ENCODE assay signal across 10 cellular contexts in the genomic region with DNA sequence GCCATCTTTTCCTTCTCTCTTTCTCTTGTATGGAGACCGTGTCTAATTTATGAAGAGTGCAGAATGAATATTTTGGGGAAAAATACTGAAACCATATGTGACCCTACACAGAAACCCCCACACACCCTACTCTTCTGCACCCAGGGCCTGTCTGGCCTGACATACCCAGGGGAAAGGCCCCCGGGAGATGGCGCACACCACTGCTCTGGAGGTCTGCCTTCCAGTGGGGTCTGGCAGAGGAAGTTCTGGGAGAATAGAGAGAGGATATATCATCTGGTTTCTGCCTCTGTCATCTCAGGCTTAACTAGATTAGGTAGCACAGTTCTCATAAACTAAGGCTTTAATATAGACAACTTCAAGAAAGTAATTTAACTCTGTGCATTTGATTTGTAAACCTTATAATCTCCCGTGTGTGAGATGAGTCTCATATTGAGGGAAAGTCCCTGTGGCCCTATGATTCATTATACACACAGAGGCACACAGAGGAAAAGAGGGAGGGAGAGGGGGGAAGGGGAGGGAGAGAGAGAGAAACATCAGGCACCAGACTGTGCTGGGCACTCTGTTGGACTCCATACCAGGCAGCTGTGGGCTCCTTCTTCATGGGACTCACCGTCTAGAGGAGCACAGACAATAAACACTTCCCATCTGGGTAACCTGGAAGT.
A peak's percentile ranks its signal among the peaks of the same experiment; 100 is the strongest.
DNase-seq lines count a peak whose midpoint lies in the region; ATAC-seq and TF ChIP-seq lines count a peak whose summit lies in the region.
"Had no signal": no experiment of that assay in that cellular context is flagged by ENCODE, and none has a peak within 500 bp of the region (broad histone marks: within the 10 kb centered on the region; RNA-seq: fewer than 3 reads in every experiment).

No MANE protein-coding gene starts in this region.

- POLR2A ChIA-PET in AG04450 (lab: Yijun Ruan, JAX): no interaction called here

- TF ChIP-seq CTCF in AG04450 (IDR thresholded peaks at IDR 0.05; ENCODE audit: low read depth, low read length): no peak
- TF ChIP-seq CTCF in HFF-Myc (IDR thresholded peaks at IDR 0.05; ENCODE audit: low read depth, low read length, missing control alignments): no peak
- TF ChIP-seq CTCF in tibial artery (IDR thresholded peaks at IDR 0.05): no peak

- no peak overlapping the region for H3K27ac ChIP-seq in AG04450 (ENCODE audit: low read depth, low read length)
- H3K27ac ChIP-seq in tibial artery: no peak overlapping the region

- CTCF ChIA-PET in AG04450 (lab: Charles Lee): interaction anchor here (1.7 kb wide), 1 partner anchor 26 kb away, joined by 4 read pairs; no protein-coding TSS in a partner anchor

- no peaks in the 10 kb centered on the region for H3K9me3 ChIP-seq in AG04450 (ENCODE audit: control insufficient read depth, insufficient read depth, low read length)
- no peaks in the 10 kb centered on the region for H3K9me3 ChIP-seq in tibial artery

- no peaks in the 10 kb centered on the region for H3K36me3 ChIP-seq in tibial artery

- DNase-seq in AG04450 (ENCODE audit: low read depth, low spot score) (peak; percentile 8), HFF-Myc (ENCODE audit: extremely low read depth, low read depth) (peak; percentile 16), amniotic epithelial cell (ENCODE audit: low read depth) (peak; percentile 46), left lobe of liver (ENCODE audit: low spot score) (no peak), NCI-H2029 treated with DMSO at 0.1 percent for 48 hours (lab: John Stamatoyannopoulos, UW) (no peak), tibial artery (no peak)
- DNase-seq: DMS79 treated with DMSO at 0.1 percent for 48 hours, NCI-H2171 treated with DMSO at 0.1 percent for 48 hours had no signal

- no peaks in the 10 kb centered on the region for H3K4me1 ChIP-seq in tibial artery

- H3K27me3 ChIP-seq in AG04450 (ENCODE audit: control insufficient read depth, insufficient read depth, low read length) (no peaks in the 10 kb centered on the region), tibial artery (no peaks in the 10 kb centered on the region)

- no peak overlapping the region for H3K4me3 ChIP-seq in AG04450 (ENCODE audit: low read depth, low read length)
- H3K4me3 ChIP-seq in HFF-Myc (replicated peaks; ENCODE audit: low read depth, low read length): no peak overlapping the region
- H3K4me3 ChIP-seq in tibial artery: no peak overlapping the region

- ATAC-seq in left lobe of liver: peak; percentile 42
- no peak for ATAC-seq in HG03439 (IDR thresholded peaks at IDR 0.05; ENCODE audit: unreplicated experiment)
- ATAC-seq in HG03175 (IDR thresholded peaks at IDR 0.05; ENCODE audit: unreplicated experiment): no peak

- intact Hi-C loops in tibial artery (cut with DNase I; ENCODE audit: low total_unique reads): no loop called here

Comparison
In these comparisons a context has a peak if more than half of its experiments do, and no peak if none do; other contexts are left out.
1. DNase-seq: peak in AG04450 (single experiment), HFF-Myc (single experiment) and amniotic epithelial cell (single experiment); none in left lobe of liver (single experiment), NCI-H2029 treated with DMSO at 0.1 percent for 48 hours (single experiment) and tibial artery (0 of 2).